22 cellular contexts compared by ENCODE assay signal in the genomic region with DNA sequence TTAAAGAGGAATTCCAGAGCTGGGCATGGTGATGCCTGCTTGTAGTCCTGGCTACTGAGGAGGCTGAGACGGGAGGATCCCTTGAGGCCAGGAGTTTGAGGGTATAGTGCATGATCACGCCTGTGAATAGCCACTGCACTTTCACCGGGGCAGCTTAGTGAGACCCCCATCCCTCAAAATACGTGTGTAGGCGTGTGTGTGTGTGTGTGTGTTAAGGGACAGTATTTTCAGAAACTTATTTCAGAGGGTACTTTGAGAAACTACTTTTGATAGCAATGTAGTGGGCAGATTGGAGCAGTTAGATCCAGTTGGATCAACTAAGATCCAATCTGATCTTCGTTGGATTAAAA.
"Had no signal": no experiment of that assay in that cellular context is flagged by ENCODE, and none has a peak within 500 bp of the region (broad histone marks: within the 10 kb centered on the region; RNA-seq: fewer than 3 reads in every experiment).

No MANE protein-coding gene starts in this region.

- H3K27ac ChIP-seq: colonic mucosa, gastroesophageal sphincter, psoas muscle, spleen, testis, tibial nerve, upper lobe of right lung, vagina had no signal

- H3K4me1 ChIP-seq: colonic mucosa, upper lobe of right lung, vagina had no signal

- H3K4me3 Mint-ChIP-seq: natural killer cell treated with Interleukin-12 subunit alpha and Interleukin-12 subunit beta and Interleukin-15 and Interleukin-18, amount 100 ng/mL, for 72 hours; stimulated activated memory B cell treated with anti-CD40 and anti-IgM and Interleukin-4, amounts not matched to agents 10 μg/mL and 1 μg/mL and 100 μg/mL, for 72 hours; stimulated activated naive CD8-positive, alpha-beta T cell treated with anti-CD3 and anti-CD28 coated beads, Interleukin-15, Interleukin-2, amounts not matched to agents 100 ng/mL and 50 ng/mL, for 24 hours had no signal

- H3K27me3 Mint-ChIP-seq: natural killer cell treated with Interleukin-12 subunit alpha and Interleukin-12 subunit beta and Interleukin-15 and Interleukin-18, amount 100 ng/mL, for 72 hours; stimulated activated memory B cell treated with anti-CD40 and anti-IgM and Interleukin-4, amounts not matched to agents 10 μg/mL and 1 μg/mL and 100 μg/mL, for 72 hours; stimulated activated naive CD8-positive, alpha-beta T cell treated with anti-CD3 and anti-CD28 coated beads, Interleukin-15, Interleukin-2, amounts not matched to agents 100 ng/mL and 50 ng/mL, for 24 hours had no signal

- ATAC-seq: esophagus mucosa; gastroesophageal sphincter; left colon; left ventricle myocardium superior; natural killer cell treated with Interleukin-12 subunit alpha and Interleukin-12 subunit beta and Interleukin-15 and Interleukin-18, amount 100 ng/mL, for 72 hours; psoas muscle; sciatic nerve; stimulated activated memory B cell treated with anti-CD40 and anti-IgM and Interleukin-4, amounts not matched to agents 10 μg/mL and 1 μg/mL and 100 μg/mL, for 72 hours; upper lobe of right lung had no signal

- H3K27me3 ChIP-seq: colonic mucosa, gastroesophageal sphincter, spleen, testis, tibial nerve, upper lobe of right lung, vagina had no signal

- DNase-seq: colonic mucosa; effector memory CD4-positive, alpha-beta T cell; left colon; left ventricle myocardium superior; occipital lobe; psoas muscle; retina; spleen; stimulated activated CD4-positive, alpha-beta T cell treated with anti-CD3 and anti-CD28 coated beads, Interleukin-15, amount 100 ng/mL, for 24 hours; stimulated activated CD4-positive, alpha-beta T cell treated with anti-CD3 and anti-CD28 coated beads, Interleukin-1b, Interleukin-23, amount 100 ng/mL, for 48 hours; stimulated activated CD4-positive, alpha-beta T cell treated with anti-CD3 and anti-CD28 coated beads, Interleukin-4, amount 100 ng/mL, for 24 hours; testis; upper lobe of right lung had no signal

- H3K36me3 ChIP-seq: colonic mucosa, gastroesophageal sphincter, upper lobe of right lung, vagina had no signal

- H3K27ac Mint-ChIP-seq: stimulated activated memory B cell treated with anti-CD40 and anti-IgM and Interleukin-4, amounts not matched to agents 10 μg/mL and 1 μg/mL and 100 μg/mL, for 72 hours; stimulated activated naive CD8-positive, alpha-beta T cell treated with anti-CD3 and anti-CD28 coated beads, Interleukin-15, Interleukin-2, amounts not matched to agents 100 ng/mL and 50 ng/mL, for 24 hours had no signal

- FAIRE-seq: endometrium had no signal

- H3K4me3 ChIP-seq: colonic mucosa, gastroesophageal sphincter, psoas muscle, spleen, testis, tibial nerve, upper lobe of right lung, vagina had no signal

- H3K9me3 ChIP-seq: colonic mucosa, gastroesophageal sphincter, psoas muscle, testis, upper lobe of right lung, vagina had no signal
